15 cellular contexts compared by ENCODE assay signal in genomic region chr1:2112280-2112701, GRCh38.
DNase-seq lines count a peak whose midpoint lies in the region; ATAC-seq and TF ChIP-seq lines count a peak whose summit lies in the region.
"Had no signal": no experiment of that assay in that cellular context is flagged by ENCODE, and none has a peak within 500 bp of the region (broad histone marks: within the 10 kb centered on the region; RNA-seq: fewer than 3 reads in every experiment).

No MANE protein-coding gene starts in this region.

- intact Hi-C loops in ascending aorta (cut with DNase I) = no loop called here

- peak overlapping the region; percentile 68 for H3K9ac ChIP-seq in BLaER1

- H3K4me2 ChIP-seq in BLaER1 = peak overlapping the region; percentile 91

- H3K4me3 ChIP-seq in BLaER1 (peak overlapping the region; percentile 36), ascending aorta (no peak overlapping the region)
- H3K4me3 ChIP-seq: gastrocnemius medialis, ovary had no signal

- H4K20me1 ChIP-seq in BLaER1 = peaks cover 100% of the 10 kb centered on the region

- peaks cover 90% of the 10 kb centered on the region for H3K4me1 ChIP-seq in BLaER1
- no peaks in the 10 kb centered on the region for H3K4me1 ChIP-seq in ascending aorta
- H3K4me1 ChIP-seq: gastrocnemius medialis had no signal

- DNase-seq in NOMO-1 treated with dmso at 0.1 percent for 144 hours (lab: John Stamatoyannopoulos, UW; ENCODE audit: unreplicated experiment) (peak; percentile 86), germinal center (ENCODE audit: low spot score) (peak; percentile 76), NCI-H748 (lab: John Stamatoyannopoulos, UW; ENCODE audit: unreplicated experiment) (no peak), DMS53 (lab: John Stamatoyannopoulos, UW) (no peak), ascending aorta (ENCODE audit: low spot score in 2 of 2) (no peak), NCI-H526 treated with DMSO at 0.1 percent for 48 hours (lab: John Stamatoyannopoulos, UW) (no peak)
- DNase-seq: activated naive CD8-positive, alpha-beta T cell treated with anti-CD3 and anti-CD28 coated beads, Interleukin-2, amount 50 U/mL, for 24 hours; activated T-cell treated with anti-CD3 and anti-CD28 coated beads, Interleukin-2, amount 50 U/mL, for 72 hours; cerebellar nuclear complex; gastrocnemius medialis; NCI-H1092; NCI-H2227 treated with DMSO at 0.1 percent for 48 hours; ovary had no signal

- H3K36me3 ChIP-seq in BLaER1 = peaks cover 30% of the 10 kb centered on the region; the same call in 1 of the 2 replicates
- H3K36me3 ChIP-seq in ascending aorta = no peaks in the 10 kb centered on the region
- H3K36me3 ChIP-seq: gastrocnemius medialis, ovary had no signal

- ATAC-seq in GM21447 (IDR thresholded peaks at IDR 0.05; ENCODE audit: unreplicated experiment) = peak; percentile 50
- ATAC-seq: activated naive CD8-positive, alpha-beta T cell treated with anti-CD3 and anti-CD28 coated beads, Interleukin-2, amount 50 U/mL, for 24 hours; activated T-cell treated with anti-CD3 and anti-CD28 coated beads, Interleukin-2, amount 50 U/mL, for 72 hours; gastrocnemius medialis had no signal

- H3K27me3 ChIP-seq in BLaER1 = peaks cover 22% of the 10 kb centered on the region
- H3K27me3 ChIP-seq in ascending aorta = no peaks in the 10 kb centered on the region
- H3K27me3 ChIP-seq: ovary had no signal

- H3K9me3 ChIP-seq in BLaER1 = no peaks in the 10 kb centered on the region
- no peaks in the 10 kb centered on the region for H3K9me3 ChIP-seq in ascending aorta
- H3K9me3 ChIP-seq: gastrocnemius medialis, ovary had no signal

- no peak for TF ChIP-seq CTCF in ascending aorta (IDR thresholded peaks at IDR 0.05)

- H3K27ac ChIP-seq in BLaER1 = peak overlapping the region; percentile 74
- H3K27ac ChIP-seq in ascending aorta = no peak overlapping the region
- H3K27ac ChIP-seq: gastrocnemius medialis, ovary had no signal

Comparison
In these comparisons a context has a peak if more than half of its experiments do, and no peak if none do; other contexts are left out.
1. DNase-seq: peak in NOMO-1 treated with dmso at 0.1 percent for 144 hours (single experiment) and germinal center (single experiment); none in NCI-H748 (single experiment), DMS53 (single experiment), ascending aorta (0 of 2) and NCI-H526 treated with DMSO at 0.1 percent for 48 hours (single experiment).